8 cellular contexts compared by ENCODE assay signal in the genomic region with DNA sequence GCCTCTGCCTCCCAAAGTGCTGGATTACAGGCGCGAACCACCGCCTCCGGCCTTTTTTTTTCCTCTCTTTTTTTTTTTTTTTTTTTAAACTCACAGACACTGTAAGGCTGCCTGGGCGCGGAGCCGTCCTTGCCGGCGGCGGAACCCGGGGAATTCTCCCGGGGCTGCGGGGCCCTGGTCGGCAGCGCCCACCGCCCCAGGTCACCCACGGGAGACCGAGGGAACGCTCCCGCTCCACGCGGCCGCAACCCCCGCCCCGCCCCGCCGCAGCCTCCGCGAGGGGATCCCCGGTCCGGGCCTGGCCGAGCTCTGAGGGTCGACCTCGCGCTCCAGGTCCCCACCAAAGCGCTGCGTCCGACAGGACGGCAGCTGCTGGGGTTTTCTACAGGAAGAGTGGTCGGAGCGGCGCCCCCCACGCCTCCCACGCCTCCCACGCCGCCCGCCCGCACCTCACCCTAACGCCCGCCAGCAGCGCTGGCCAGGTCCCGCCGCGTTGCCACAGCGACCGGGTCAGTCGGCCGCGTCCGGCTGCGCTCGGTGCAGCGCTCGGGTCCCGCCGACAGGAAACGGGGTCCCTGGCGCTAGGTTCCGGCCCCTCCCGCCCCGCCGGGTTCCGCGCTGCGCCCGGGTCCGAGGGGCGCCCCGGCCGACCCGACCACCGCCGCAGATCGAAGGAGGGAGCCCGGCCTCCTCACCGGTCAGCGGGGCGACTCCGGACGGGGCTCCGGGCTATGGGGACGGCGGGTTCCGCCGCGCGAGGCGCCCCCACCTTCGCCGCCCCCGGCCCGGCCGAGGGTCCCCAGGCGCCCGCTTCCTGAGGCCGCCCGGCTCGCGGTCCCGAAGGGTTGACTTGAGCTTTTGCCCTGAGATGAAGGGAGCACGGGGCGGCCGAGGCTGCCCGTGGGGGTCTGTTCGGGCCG. TPM values are rescaled to one million over a fixed set of nuclear protein-coding genes. Genes with fewer than 3 reads are reported as not detected.
DNase-seq lines count a peak whose midpoint lies in the region; ATAC-seq and TF ChIP-seq lines count a peak whose summit lies in the region.

A gene with protein sequence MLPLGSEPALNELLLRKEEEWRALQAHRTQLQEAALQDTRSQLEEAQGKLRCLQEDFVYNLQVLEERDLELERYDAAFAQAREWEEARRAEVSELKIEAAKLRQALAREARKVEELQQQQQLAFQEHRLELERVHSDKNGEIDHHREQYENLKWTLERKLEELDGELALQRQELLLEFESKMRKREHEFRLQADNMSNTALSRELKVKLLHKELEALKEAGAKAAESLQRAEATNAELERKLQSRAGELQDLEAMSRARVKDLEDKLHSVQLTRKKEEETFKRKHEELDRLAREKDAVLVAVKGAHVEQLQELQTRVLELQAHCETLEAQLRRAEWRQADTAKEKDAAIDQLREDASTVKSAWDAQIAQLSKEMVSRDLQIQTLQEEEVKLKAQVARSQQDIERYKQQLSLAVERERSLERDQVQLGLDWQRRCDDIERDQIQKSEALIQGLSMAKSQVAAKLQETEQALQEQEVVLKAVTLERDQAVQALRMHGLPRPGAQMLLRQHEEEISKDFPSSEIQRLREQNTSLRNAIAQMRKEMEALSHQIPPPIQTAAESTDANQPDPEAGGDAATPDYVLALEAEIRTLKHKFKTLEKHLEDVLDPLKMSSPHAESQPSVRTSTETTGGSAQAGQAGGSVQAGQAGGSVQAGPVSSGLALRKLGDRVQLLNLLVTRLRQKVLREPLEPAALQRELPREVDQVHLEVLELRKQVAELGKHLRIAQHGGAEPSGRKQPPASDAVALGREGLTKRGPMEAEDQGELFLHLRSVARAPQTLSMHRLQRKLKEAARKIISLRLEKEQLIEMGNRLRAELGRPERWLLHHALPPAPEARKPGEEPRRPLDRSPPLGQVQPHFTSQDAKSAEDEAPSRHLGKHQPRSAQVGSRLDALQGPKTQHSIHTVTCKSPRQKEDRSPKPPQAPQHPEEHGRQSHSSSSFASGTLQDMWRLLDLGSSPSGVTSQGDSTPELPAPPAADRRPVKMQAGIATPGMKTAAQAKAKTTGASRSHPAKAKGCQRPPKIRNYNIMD (minus strand): TSS at position 512 of the 920 bp plus-strand sequence. CDS start 10,898 bp downstream, outside the sequence.

- no peaks in the 10 kb centered on the region for H3K9me3 Mint-ChIP-seq in activated T-cell treated with anti-CD3 and anti-CD28 coated beads, Interleukin-2, amount 50 U/mL, for 4 hours

- H3K27me3 Mint-ChIP-seq in activated T-cell treated with anti-CD3 and anti-CD28 coated beads, Interleukin-2, amount 50 U/mL, for 4 hours (ENCODE audit: low read depth) = no peaks in the 10 kb centered on the region

- H3K36me3 ChIP-seq in esophagus squamous epithelium (no peaks in the 10 kb centered on the region), mucosa of stomach (ENCODE audit: control insufficient read depth, insufficient read depth, low read length) (no peaks in the 10 kb centered on the region), stomach smooth muscle (ENCODE audit: control insufficient read depth in 2 of 2, insufficient read depth in 2 of 2, low read length in 2 of 2) (no peaks in the 10 kb centered on the region)

- H3K27ac ChIP-seq in esophagus squamous epithelium (peak within 1 kb of the TSS; percentile 67 to 91 (median 84)), stomach smooth muscle (ENCODE audit: low read length) (no peak within 1 kb of the TSS)

- H3K4me1 ChIP-seq in esophagus squamous epithelium (peaks cover 34 to 60% (median 38%) of the 10 kb centered on the region in 3 donors), mucosa of stomach (ENCODE audit: control insufficient read depth, insufficient read depth, low read length) (peaks cover 32% of the 10 kb centered on the region), stomach smooth muscle (ENCODE audit: control insufficient read depth, insufficient read depth, low read length) (peaks cover 19% of the 10 kb centered on the region)

- H3K9ac ChIP-seq in mucosa of stomach (ENCODE audit: low read length) = peak within 1 kb of the TSS; percentile 86
- peak within 1 kb of the TSS; percentile 76 to 81 for H3K9ac ChIP-seq in stomach smooth muscle (ENCODE audit: low read length in 2 of 2)

- H3K4me3 ChIP-seq in AG09309 (ENCODE audit: control insufficient read depth, low read depth, low read length) = peak within 1 kb of the TSS; percentile 60
- H3K4me3 ChIP-seq in esophagus squamous epithelium = peak within 1 kb of the TSS; percentile 63 to 97 (median 87)
- H3K4me3 ChIP-seq in mucosa of stomach (ENCODE audit: low read length) = peak within 1 kb of the TSS; percentile 46
- peak within 1 kb of the TSS; percentile 61 to 81 for H3K4me3 ChIP-seq in stomach smooth muscle (ENCODE audit: low read length in 2 of 2)

- intact Hi-C loops in esophagus squamous epithelium (cut with DNase I) = no loop called here

- 2% methylated on average over 13 of the region's 116 CpGs; no CpG with 5 or more reads in 1 of the 2 donors for WGBS in esophagus squamous epithelium, 2 donors

- H3K36me3 Mint-ChIP-seq in activated T-cell treated with anti-CD3 and anti-CD28 coated beads, Interleukin-2, amount 50 U/mL, for 4 hours (ENCODE audit: insufficient read depth) = peaks cover 2% of the 10 kb centered on the region

- TF ChIP-seq CTCF in AG09309 (IDR thresholded peaks at IDR 0.05; ENCODE audit: control insufficient read depth, insufficient read depth, low read depth, low read length, missing control alignments) (no peak), esophagus squamous epithelium (IDR thresholded peaks at IDR 0.05) (peak in 3 of 6 experiments; percentile 33 to 37 (median 36))

- ATAC-seq in GM18858 (IDR thresholded peaks at IDR 0.05; ENCODE audit: unreplicated experiment) (peak; percentile 37), HG03108 (IDR thresholded peaks at IDR 0.05; ENCODE audit: unreplicated experiment) (peak; percentile 49)
- peak; percentile 82 to 87 for ATAC-seq in activated T-cell treated with anti-CD3 and anti-CD28 coated beads, Interleukin-2, amount 50 U/mL, for 4 hours

- H3K27me3 ChIP-seq in esophagus squamous epithelium (peaks cover 0 to 5% (median 0%) of the 10 kb centered on the region in 4 donors), mucosa of stomach (ENCODE audit: control insufficient read depth, insufficient read depth, low read length) (no peaks in the 10 kb centered on the region), stomach smooth muscle (ENCODE audit: control insufficient read depth in 1 of 2, insufficient read depth in 2 of 2, low read length in 2 of 2) (no peaks in the 10 kb centered on the region)

- peak in 3 of 4 donors; percentile 37 to 65 (median 47) for TF ChIP-seq POLR2A in esophagus squamous epithelium (IDR thresholded peaks at IDR 0.05)

- H3K9me3 ChIP-seq in esophagus squamous epithelium = no peaks in the 10 kb centered on the region
- no peaks in the 10 kb centered on the region for H3K9me3 ChIP-seq in mucosa of stomach (ENCODE audit: control insufficient read depth, low read length)
- no peaks in the 10 kb centered on the region for H3K9me3 ChIP-seq in stomach smooth muscle (ENCODE audit: control insufficient read depth in 2 of 2, low read length in 2 of 2)

- DNase-seq in AG09309 (ENCODE audit: low read depth) (no peak), NOMO-1 (lab: John Stamatoyannopoulos, UW; ENCODE audit: unreplicated experiment in 2 of 2) (peak; percentile 43 to 66), esophagus squamous epithelium (lab: John Stamatoyannopoulos, UW) (no peak)
- DNase-seq in activated T-cell treated with anti-CD3 and anti-CD28 coated beads, Interleukin-2, amount 50 U/mL, for 4 hours = peak; percentile 51

- H3K4me3 Mint-ChIP-seq in activated T-cell treated with anti-CD3 and anti-CD28 coated beads, Interleukin-2, amount 50 U/mL, for 4 hours = peak within 1 kb of the TSS; percentile 79

- peaks cover 47% of the 10 kb centered on the region for H3K4me1 Mint-ChIP-seq in activated T-cell treated with anti-CD3 and anti-CD28 coated beads, Interleukin-2, amount 50 U/mL, for 4 hours (ENCODE audit: low read depth)

RNA-seq across cellular contexts. Expression of the gene that starts here (rescaled TPM):
- total RNA-seq in activated T-cell treated with anti-CD3 and anti-CD28 coated beads, Interleukin-2, amount 50 U/mL, for 4 hours = 10 to 100 TPM; 48.9 to 64.6 (median 60.5) TPM
- 10 to 100 TPM in 2 of 4 donors, 1 to 10 TPM in 2; 7.9 to 22.1 (median 9.8) TPM for total RNA-seq in esophagus squamous epithelium

Comparison
In these comparisons a context has a peak if more than half of its experiments do, and no peak if none do; other contexts are left out.
1. DNase-seq: peak in NOMO-1 (2 of 2) and activated T-cell treated with anti-CD3 and anti-CD28 coated beads, Interleukin-2, amount 50 U/mL, for 4 hours (single experiment); none in AG09309 (single experiment) and esophagus squamous epithelium (single experiment).
2. Peak in every context shown above with its lines, with median percentiles within 50 percentile points of each other: H3K4me3 ChIP-seq and ATAC-seq.